ENCODE assay signal across 1 cellular context in the genomic region with DNA sequence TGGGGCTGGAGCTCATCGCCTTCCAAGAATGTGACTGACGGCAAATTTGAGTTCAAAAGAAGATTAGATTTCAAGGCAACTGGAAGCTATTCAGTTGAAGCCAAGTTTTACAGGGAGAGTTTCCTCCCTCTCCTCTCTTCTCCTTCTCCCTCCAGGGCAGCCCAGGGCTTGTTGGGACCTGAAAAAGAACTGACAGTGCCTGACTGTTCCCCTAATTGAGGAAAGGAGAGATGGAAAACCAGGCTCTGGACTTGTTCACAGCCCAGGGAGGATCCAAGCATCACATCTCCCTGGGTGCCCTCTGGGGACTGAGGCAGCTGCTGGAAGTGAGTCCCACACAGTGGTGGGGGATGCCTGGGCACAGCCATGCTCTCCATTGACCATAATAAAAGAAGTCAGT.
TF ChIP-seq lines count a peak whose summit lies in the region.

No MANE protein-coding gene starts in this region.

TF ChIP-seq in WTC11, 78 proteins besides CTCF, POLR2A, EP300 and RAD21 (continued from another document):
- TF ChIP-seq, protein P1, sequence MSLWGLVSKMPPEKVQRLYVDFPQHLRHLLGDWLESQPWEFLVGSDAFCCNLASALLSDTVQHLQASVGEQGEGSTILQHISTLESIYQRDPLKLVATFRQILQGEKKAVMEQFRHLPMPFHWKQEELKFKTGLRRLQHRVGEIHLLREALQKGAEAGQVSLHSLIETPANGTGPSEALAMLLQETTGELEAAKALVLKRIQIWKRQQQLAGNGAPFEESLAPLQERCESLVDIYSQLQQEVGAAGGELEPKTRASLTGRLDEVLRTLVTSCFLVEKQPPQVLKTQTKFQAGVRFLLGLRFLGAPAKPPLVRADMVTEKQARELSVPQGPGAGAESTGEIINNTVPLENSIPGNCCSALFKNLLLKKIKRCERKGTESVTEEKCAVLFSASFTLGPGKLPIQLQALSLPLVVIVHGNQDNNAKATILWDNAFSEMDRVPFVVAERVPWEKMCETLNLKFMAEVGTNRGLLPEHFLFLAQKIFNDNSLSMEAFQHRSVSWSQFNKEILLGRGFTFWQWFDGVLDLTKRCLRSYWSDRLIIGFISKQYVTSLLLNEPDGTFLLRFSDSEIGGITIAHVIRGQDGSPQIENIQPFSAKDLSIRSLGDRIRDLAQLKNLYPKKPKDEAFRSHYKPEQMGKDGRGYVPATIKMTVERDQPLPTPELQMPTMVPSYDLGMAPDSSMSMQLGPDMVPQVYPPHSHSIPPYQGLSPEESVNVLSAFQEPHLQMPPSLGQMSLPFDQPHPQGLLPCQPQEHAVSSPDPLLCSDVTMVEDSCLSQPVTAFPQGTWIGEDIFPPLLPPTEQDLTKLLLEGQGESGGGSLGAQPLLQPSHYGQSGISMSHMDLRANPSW (CRISPR knock-in tag; conservative IDR thresholded peaks at IDR 0.05; ENCODE audit: low read depth): no peak
